Comparison of ENCODE assay signal across 8 cellular contexts in the genomic region with DNA sequence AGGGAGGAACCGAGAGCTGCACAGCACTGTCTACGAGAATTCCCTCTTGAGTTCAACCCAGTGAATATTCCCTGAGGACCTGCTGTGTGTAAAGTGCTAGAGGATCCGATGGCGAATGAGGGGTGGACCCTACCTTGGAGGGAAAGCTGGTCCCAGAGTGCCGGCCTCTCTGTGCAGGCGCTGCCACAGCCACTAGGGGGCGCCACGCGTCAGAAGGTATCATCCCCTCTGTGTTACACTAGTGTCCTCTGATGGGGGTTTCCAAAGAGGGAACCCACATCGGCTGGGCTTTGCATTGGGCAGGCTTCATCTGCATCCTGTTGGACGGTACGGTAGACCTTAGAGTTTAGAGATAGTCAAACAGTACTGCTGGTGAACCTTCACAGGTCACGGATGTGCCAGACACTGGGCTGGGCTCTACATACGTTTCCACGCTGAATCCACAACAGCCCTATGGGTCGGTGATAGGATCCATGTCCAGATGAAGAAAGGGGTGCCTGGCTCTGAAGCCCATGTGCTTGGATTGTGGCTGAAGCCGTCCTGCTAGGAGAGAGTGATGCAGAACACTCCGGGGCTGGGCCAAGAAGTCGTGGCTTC. TPM values are rescaled to one million over a fixed set of nuclear protein-coding genes. Genes with fewer than 3 reads are reported as not detected.
DNase-seq lines count a peak whose midpoint lies in the region; ATAC-seq and TF ChIP-seq lines count a peak whose summit lies in the region.

No MANE protein-coding gene starts in this region.

- 70 to 80% methylated on average over 2 to 19 of the region's 19 CpGs for WGBS in transverse colon (ENCODE audit: low coverage in 1 of 2), 2 donors

- intact Hi-C loops in transverse colon (cut with DNase I; ENCODE audit: low total_unique reads), result no loop called here

- TF ChIP-seq POLR2A in transverse colon (IDR thresholded peaks at IDR 0.05), result no peak

- no peak overlapping the region for H3K4me3 ChIP-seq in MG63
- H3K4me3 ChIP-seq in neutrophil (ENCODE audit: low read depth in 1 of 2, low read length in 1 of 2), result no peak overlapping the region
- H3K4me3 ChIP-seq in transverse colon, result no peak overlapping the region

- H3K4me1 ChIP-seq in neutrophil (ENCODE audit: control insufficient read depth in 1 of 2, insufficient read depth in 1 of 2, low read depth in 1 of 2, low read length in 1 of 2) (peaks cover 0 to 3% of the 10 kb centered on the region in 2 experiments), transverse colon (peaks cover 0 to 7% (median under 1%) of the 10 kb centered on the region in 4 donors)

- peak; percentile 85 for TF ChIP-seq CTCF in neutrophil (IDR thresholded peaks at IDR 0.05)
- peak; percentile 73 to 93 (median 88) for TF ChIP-seq CTCF in transverse colon (IDR thresholded peaks at IDR 0.05)

- no peak for TF ChIP-seq EP300 in transverse colon (IDR thresholded peaks at IDR 0.05; ENCODE audit: low read depth)

- no peak for ATAC-seq in GM19023 (IDR thresholded peaks at IDR 0.05; ENCODE audit: unreplicated experiment)

- H3K36me3 ChIP-seq in MG63 (peaks cover 3% of the 10 kb centered on the region; the same call in 1 of the 2 replicates), neutrophil (peaks cover 100% of the 10 kb centered on the region), transverse colon (peaks cover 0 to 4% (median 0%) of the 10 kb centered on the region in 4 donors)

- H3K27me3 ChIP-seq in MG63 (no peaks in the 10 kb centered on the region), neutrophil (no peaks in the 10 kb centered on the region), transverse colon (no peaks in the 10 kb centered on the region)

- H3K27ac ChIP-seq in neutrophil (no peak overlapping the region), transverse colon (no peak overlapping the region)

- in situ Hi-C loops in transverse colon (cut with MboI; ENCODE audit: low pct_ligation_motif_present in 1 of 4, low pct_unique_long_range_greater_than_20kb in 1 of 4, low sequenced_read_pairs in 3 of 4), result loop anchor here in 1 of 4 donors (25.0 kb wide), 1 partner anchor 157 kb away; no protein-coding TSS in a partner anchor

- peak; percentile 5 for DNase-seq in NCI-H1694 (lab: John Stamatoyannopoulos, UW)
- DNase-seq in NCI-H1694 treated with DMSO at 0.1 percent for 48 hours (lab: John Stamatoyannopoulos, UW), result no peak
- peak; percentile 13 for DNase-seq in MG63
- DNase-seq in activated CD8-positive, alpha-beta memory T cell treated with anti-CD3 and anti-CD28 coated beads for 4 hours (ENCODE audit: low read depth in 2 of 2), result peak; percentile 30 to 48
- DNase-seq in epidermal melanocyte (ENCODE audit: insufficient read length, low spot score), result peak; percentile 40
- DNase-seq in transverse colon, result peak; percentile 57

- H3K9me3 ChIP-seq in MG63, result no peaks in the 10 kb centered on the region
- no peaks in the 10 kb centered on the region for H3K9me3 ChIP-seq in neutrophil
- H3K9me3 ChIP-seq in transverse colon, result no peaks in the 10 kb centered on the region

RNA-seq across cellular contexts. Expression of a gene that starts 39.0 kb away (rescaled TPM):
- total RNA-seq in MG63 (2014; rRNA removed; shearing (Covaris generic); ENCODE audit: low replicate concordance), result 28.1 and 42.9 TPM in 2 replicates
- total RNA-seq in transverse colon, result 10 to 100 TPM in 3 of 4 donors, 1 to 10 TPM in 1; 4.5 to 36.2 (median 23.2) TPM

RNA-seq across cellular contexts. Expression of a gene that starts 39.1 kb away (rescaled TPM):
- 31.5 and 54.3 TPM in 2 replicates for total RNA-seq in MG63 (2014; rRNA removed; shearing (Covaris generic); ENCODE audit: low replicate concordance)
- total RNA-seq in transverse colon, result 10 to 100 TPM; 23.9 to 46.8 (median 36.3) TPM
